ENCODE assay signal across 8 cellular contexts in genomic region chr10:114937962-114938817, GRCh38. TPM values are rescaled to one million over a fixed set of nuclear protein-coding genes. Genes with fewer than 3 reads are reported as not detected.
DNase-seq lines count a peak whose midpoint lies in the region; ATAC-seq lines count a peak whose summit lies in the region.

TSS of gene TRUB1 (plus strand) at chr10:114938195. CDS start at chr10:114938254, 59 bp downstream.

- ATAC-seq in GM21825 (IDR thresholded peaks at IDR 0.05; ENCODE audit: unreplicated experiment) (peak; percentile 100), naive B cell (ENCODE audit: low read depth in 2 of 2) (peak; percentile 100)
- peak; percentile 100 for ATAC-seq in stimulated activated memory B cell treated with anti-CD40 and anti-IgM and Interleukin-4, amounts not matched to agents 10 μg/mL and 1 μg/mL and 100 μg/mL, for 72 hours

- H3K4me3 Mint-ChIP-seq in naive B cell, result peak within 1 kb of the TSS; percentile 92 to 99 (median 97)
- H3K4me3 Mint-ChIP-seq in stimulated activated memory B cell treated with anti-CD40 and anti-IgM and Interleukin-4, amounts not matched to agents 10 μg/mL and 1 μg/mL and 100 μg/mL, for 72 hours, result peak within 1 kb of the TSS; percentile 95

- H3K4me2 ChIP-seq in Karpas-422 (ENCODE audit: low read depth, low read length, poor library complexity, severe bottlenecking), result peak within 1 kb of the TSS; percentile 73

- H3K36me3 Mint-ChIP-seq in naive B cell, result peaks cover 0 to 9% of the 10 kb centered on the region in 2 donors
- H3K36me3 Mint-ChIP-seq in stimulated activated memory B cell treated with anti-CD40 and anti-IgM and Interleukin-4, amounts not matched to agents 10 μg/mL and 1 μg/mL and 100 μg/mL, for 72 hours, result peaks cover 8% of the 10 kb centered on the region

- no peaks in the 10 kb centered on the region for H4K20me1 ChIP-seq in Karpas-422 (ENCODE audit: insufficient read depth, low read depth, low read length)

- H3K27me3 ChIP-seq in Karpas-422 (ENCODE audit: low read length), result no peaks in the 10 kb centered on the region

- peak within 1 kb of the TSS; percentile 88 for H3K9ac ChIP-seq in Karpas-422 (ENCODE audit: low read length)

- peak within 1 kb of the TSS; percentile 89 for H3K4me3 ChIP-seq in Karpas-422 (ENCODE audit: low read length)

- DNase-seq in DMS79 treated with DMSO at 0.1 percent for 48 hours (lab: John Stamatoyannopoulos, UW), result peak; percentile 57
- peak; percentile 97 for DNase-seq in Karpas-422
- peak; percentile 96 for DNase-seq in RKO (ENCODE audit: low spot score)
- DNase-seq in activated T-helper 1 cell treated with Interleukin-2 at 50 U/mL for 16 hours (ENCODE audit: low read depth), result peak; percentile 71
- DNase-seq in fibroblast of gingiva (ENCODE audit: low read depth), result peak; percentile 91
- peak; percentile 85 for DNase-seq in naive B cell

- no peaks in the 10 kb centered on the region for H3K9me3 ChIP-seq in Karpas-422 (ENCODE audit: low read length)

- peak within 1 kb of the TSS; percentile 94 for H2AFZ ChIP-seq in Karpas-422 (ENCODE audit: low read length)

- H3K79me2 ChIP-seq in Karpas-422 (ENCODE audit: low read length), result peaks cover 49% of the 10 kb centered on the region

- peaks cover 6% of the 10 kb centered on the region; the same call in 1 of the 2 replicates for H3K36me3 ChIP-seq in Karpas-422 (ENCODE audit: insufficient read depth, low read length)

- no peaks in the 10 kb centered on the region for H3K9me2 ChIP-seq in Karpas-422 (replicated peaks; ENCODE audit: insufficient read depth, low read length)

- no peaks in the 10 kb centered on the region for H3K9me3 Mint-ChIP-seq in naive B cell
- H3K9me3 Mint-ChIP-seq in stimulated activated memory B cell treated with anti-CD40 and anti-IgM and Interleukin-4, amounts not matched to agents 10 μg/mL and 1 μg/mL and 100 μg/mL, for 72 hours, result no peaks in the 10 kb centered on the region

- peaks cover 11% of the 10 kb centered on the region for H3K4me1 ChIP-seq in Karpas-422 (ENCODE audit: low read length)

- no peaks in the 10 kb centered on the region for H3K27me3 Mint-ChIP-seq in naive B cell
- H3K27me3 Mint-ChIP-seq in stimulated activated memory B cell treated with anti-CD40 and anti-IgM and Interleukin-4, amounts not matched to agents 10 μg/mL and 1 μg/mL and 100 μg/mL, for 72 hours, result no peaks in the 10 kb centered on the region

- H3K27ac Mint-ChIP-seq in naive B cell, result peak within 1 kb of the TSS; percentile 89 to 97 (median 95)
- peak within 1 kb of the TSS; percentile 97 for H3K27ac Mint-ChIP-seq in stimulated activated memory B cell treated with anti-CD40 and anti-IgM and Interleukin-4, amounts not matched to agents 10 μg/mL and 1 μg/mL and 100 μg/mL, for 72 hours

- peak within 1 kb of the TSS; percentile 36; the same call in 1 of the 2 replicates for H3K27ac ChIP-seq in Karpas-422 (ENCODE audit: low read length)

- peaks cover 16 to 36% (median 31%) of the 10 kb centered on the region in 3 donors for H3K4me1 Mint-ChIP-seq in naive B cell
- peaks cover 27% of the 10 kb centered on the region for H3K4me1 Mint-ChIP-seq in stimulated activated memory B cell treated with anti-CD40 and anti-IgM and Interleukin-4, amounts not matched to agents 10 μg/mL and 1 μg/mL and 100 μg/mL, for 72 hours

RNA-seq across cellular contexts. Expression of gene TRUB1, which starts in this region (rescaled TPM):
- 31.6 and 43.7 TPM in 2 replicates for total RNA-seq in Karpas-422 (2014; rRNA removed; shearing (Covaris generic); ENCODE audit: low replicate concordance)
- 10 to 100 TPM; 12.2 to 23.5 (median 13.5) TPM for polyA plus RNA-seq in naive B cell (ENCODE audit: low read depth in 6 of 6)

Comparison
In these comparisons a context has a peak if more than half of its experiments do, and no peak if none do; other contexts are left out.
1. Peak in every context shown above with its lines: DNase-seq, ATAC-seq, H3K4me3 ChIP-seq and H3K27ac ChIP-seq.